20 cellular contexts compared by ENCODE assay signal in the genomic region with DNA sequence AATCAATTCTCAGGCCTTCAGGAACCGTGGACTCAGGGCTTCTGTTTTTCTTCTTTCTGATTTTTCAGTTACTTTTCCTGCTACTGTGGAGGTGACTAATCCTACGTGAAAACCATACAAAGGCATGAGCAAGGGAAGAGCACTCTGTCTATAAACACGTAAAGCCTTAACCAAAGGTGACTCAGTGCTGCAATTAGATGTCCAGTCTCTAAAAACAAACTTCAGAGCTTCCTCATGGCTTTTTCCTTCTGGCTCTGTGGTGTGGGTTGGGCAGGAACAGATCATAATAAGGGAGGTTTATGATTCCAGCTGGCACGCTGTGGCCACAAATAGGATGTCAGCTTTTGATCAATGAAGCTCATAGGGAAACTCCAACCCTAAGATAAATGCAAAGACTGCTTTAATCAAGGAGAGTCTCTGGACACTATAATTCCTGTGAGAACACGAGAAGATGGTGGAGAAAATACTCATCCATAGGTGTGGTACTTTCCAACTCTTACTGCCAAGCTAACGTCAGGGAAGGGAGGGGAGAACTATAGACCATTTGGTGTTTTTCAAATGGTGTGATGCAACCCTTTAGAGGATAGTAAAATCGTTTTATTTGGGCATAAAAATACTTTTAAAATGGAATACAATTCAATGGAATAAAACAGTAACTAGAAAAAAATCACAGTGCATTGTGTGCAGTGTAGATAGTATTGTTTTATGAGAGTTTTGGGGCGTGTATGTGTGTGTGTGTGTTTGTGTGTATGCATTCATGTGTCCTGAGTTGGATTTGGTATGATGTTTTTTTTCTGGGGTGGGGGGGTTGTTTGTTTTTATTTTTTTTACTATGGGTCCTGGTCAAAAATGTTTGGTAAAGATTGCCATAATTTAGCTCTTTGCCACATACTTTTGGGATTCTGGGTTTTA. TPM values are rescaled to one million over a fixed set of nuclear protein-coding genes. Genes with fewer than 3 reads are reported as not detected.
DNase-seq lines count a peak whose midpoint lies in the region; ATAC-seq and TF ChIP-seq lines count a peak whose summit lies in the region.
"Had no signal": no experiment of that assay in that cellular context is flagged by ENCODE, and none has a peak within 500 bp of the region (broad histone marks: within the 10 kb centered on the region; RNA-seq: fewer than 3 reads in every experiment).

Gene NXPE2 (plus strand): TSS at position 403 of the 912 bp plus-strand sequence. CDS start 49 bp downstream, at position 452.

- TF ChIP-seq CTCF in Peyer's patch (IDR thresholded peaks at IDR 0.05) (no peak), prostate gland (IDR thresholded peaks at IDR 0.05) (no peak), endodermal cell (conservative IDR thresholded peaks at IDR 0.05) (no peak), CD14-positive monocyte (IDR thresholded peaks at IDR 0.05) (no peak)

- H3K27ac ChIP-seq in Peyer's patch = peak within 1 kb of the TSS in 3 of 4 donors; percentile 52 to 71 (median 65)
- H3K27ac ChIP-seq in prostate gland = no peak within 1 kb of the TSS
- no peak within 1 kb of the TSS for H3K27ac ChIP-seq in endodermal cell (ENCODE audit: low read depth, low read length)
- H3K27ac ChIP-seq: BLaER1, dorsolateral prefrontal cortex, heart right ventricle, parathyroid adenoma had no signal

- H3K27me3 Mint-ChIP-seq in endodermal cell (ENCODE audit: insufficient read depth) (peaks cover 12% of the 10 kb centered on the region), CD14-positive monocyte (ENCODE audit: low read depth in 3 of 3) (peaks cover 0 to 1% (median 0%) of the 10 kb centered on the region in 3 donors)
- H3K27me3 Mint-ChIP-seq: activated T-cell treated with anti-CD3 and anti-CD28 coated beads, Interleukin-2, amount 50 U/mL, for 24 hours had no signal

- H3K36me3 ChIP-seq in Peyer's patch = no peaks in the 10 kb centered on the region
- no peaks in the 10 kb centered on the region for H3K36me3 ChIP-seq in prostate gland
- H3K36me3 ChIP-seq in endodermal cell (ENCODE audit: control insufficient read depth, insufficient read depth, low read length) = no peaks in the 10 kb centered on the region
- H3K36me3 ChIP-seq: BLaER1, heart right ventricle had no signal

- H3K9me3 Mint-ChIP-seq in endodermal cell = peaks cover 37% of the 10 kb centered on the region
- peaks cover 2 to 6% (median 2%) of the 10 kb centered on the region in 7 donors for H3K9me3 Mint-ChIP-seq in CD14-positive monocyte

- H3K4me3 Mint-ChIP-seq in endodermal cell (no peak within 1 kb of the TSS), CD14-positive monocyte (no peak within 1 kb of the TSS)
- H3K4me3 Mint-ChIP-seq: activated T-cell treated with anti-CD3 and anti-CD28 coated beads, Interleukin-2, amount 50 U/mL, for 24 hours had no signal

- no peak within 1 kb of the TSS for H3K9ac ChIP-seq in endodermal cell (ENCODE audit: extremely low read depth, low read length, poor library complexity, severe bottlenecking)
- H3K9ac ChIP-seq: BLaER1, parathyroid adenoma, SK-N-SH had no signal

- H3K4me1 Mint-ChIP-seq in endodermal cell (no peaks in the 10 kb centered on the region), CD14-positive monocyte (no peaks in the 10 kb centered on the region)

- H3K9me3 ChIP-seq in Peyer's patch (no peaks in the 10 kb centered on the region), prostate gland (no peaks in the 10 kb centered on the region), endodermal cell (ENCODE audit: control insufficient read depth, low read length) (peaks cover 53% of the 10 kb centered on the region)

- no peaks in the 10 kb centered on the region for H3K36me3 Mint-ChIP-seq in endodermal cell (ENCODE audit: low read depth)
- H3K36me3 Mint-ChIP-seq in CD14-positive monocyte = no peaks in the 10 kb centered on the region

- ATAC-seq in esophagus mucosa (peak; percentile 74), GM21576 (IDR thresholded peaks at IDR 0.05; ENCODE audit: unreplicated experiment) (no peak)
- ATAC-seq: HepG2 had no signal

- H3K4me3 ChIP-seq in Peyer's patch = no peak within 1 kb of the TSS
- no peak within 1 kb of the TSS for H3K4me3 ChIP-seq in prostate gland
- H3K4me3 ChIP-seq in endodermal cell (ENCODE audit: low read length) = no peak within 1 kb of the TSS
- H3K4me3 ChIP-seq: BLaER1, dorsolateral prefrontal cortex, heart right ventricle had no signal

- H3K27me3 ChIP-seq in Peyer's patch (no peaks in the 10 kb centered on the region), prostate gland (replicated peaks; ENCODE audit: insufficient read depth) (no peaks in the 10 kb centered on the region), endodermal cell (ENCODE audit: control insufficient read depth, insufficient read depth, low read length, poor library complexity, severe bottlenecking) (no peaks in the 10 kb centered on the region)
- H3K27me3 ChIP-seq: BLaER1, dorsolateral prefrontal cortex, heart right ventricle had no signal

- H3K4me1 ChIP-seq in Peyer's patch = peaks cover 0 to 5% (median 0%) of the 10 kb centered on the region in 4 donors
- no peaks in the 10 kb centered on the region for H3K4me1 ChIP-seq in prostate gland (replicated peaks)
- H3K4me1 ChIP-seq in endodermal cell (ENCODE audit: control insufficient read depth, insufficient read depth, low read length) = no peaks in the 10 kb centered on the region
- H3K4me1 ChIP-seq: BLaER1, heart right ventricle, parathyroid adenoma had no signal

- H3K27ac Mint-ChIP-seq in endodermal cell (no peak within 1 kb of the TSS), CD14-positive monocyte (no peak within 1 kb of the TSS)
- H3K27ac Mint-ChIP-seq: activated T-cell treated with anti-CD3 and anti-CD28 coated beads, Interleukin-2, amount 50 U/mL, for 24 hours had no signal

- TF ChIP-seq POLR2A in Peyer's patch (IDR thresholded peaks at IDR 0.05) = no peak
- TF ChIP-seq POLR2A in prostate gland (IDR thresholded peaks at IDR 0.05) = no peak

- intact Hi-C loops in prostate gland (cut with DNase I) = no loop called here
- intact Hi-C loops in CD14-positive monocyte (cut with micrococcal nuclease) = no loop called here

- WGBS in prostate gland = 21% methylated on average over 8 of the region's 8 CpGs
- 81 to 84% methylated on average over 3 to 8 of the region's 8 CpGs for WGBS in endodermal cell (ENCODE audit: insufficient coverage in 1 of 2, insufficient read length in 1 of 2), 2 experiments

- DNase-seq in DMS53 treated with DMSO at 0.1 percent for 48 hours (lab: John Stamatoyannopoulos, UW; ENCODE audit: unreplicated experiment) (peak; percentile 57), Peyer's patch (peak in 2 of 3 donors; percentile 58 to 68), prostate gland (ENCODE audit: low spot score) (peak; percentile 14), iPS-NIHi11 (ENCODE audit: low spot score) (no peak), endodermal cell (no peak), CD14-positive monocyte (ENCODE audit: low spot score) (no peak)
- DNase-seq: activated T-cell treated with anti-CD3 and anti-CD28 coated beads, Interleukin-2, amount 50 U/mL, for 24 hours; dorsolateral prefrontal cortex; heart right ventricle; NCI-H1436; NCI-H69; SK-N-SH; stimulated activated CD4-positive, alpha-beta T cell treated with anti-CD3 and anti-CD28 coated beads, Interleukin-4, amount 100 ng/mL, for 1 hour; stimulated activated naive CD4-positive, alpha-beta T cell treated with Interleukin-2 at 50 U/mL for 16 hours had no signal

RNA-seq across cellular contexts. Expression of gene NXPE2, which starts in this region (rescaled TPM):
- total RNA-seq in Peyer's patch = 1 to 10 TPM; 2.8 to 9.9 (median 8.0) TPM
- not detected for total RNA-seq in esophagus mucosa
- total RNA-seq in prostate gland = under 1 TPM; 0.62 to 0.68 TPM
- total RNA-seq in endodermal cell = under 1 TPM in 1 of 2 donors, not detected in 1; 0.18 TPM
- polyA plus RNA-seq in endodermal cell (2013, experiment 1 of 2) = not detected
- polyA plus RNA-seq in endodermal cell (2013, experiment 2 of 2) = not detected
- not detected for polyA plus RNA-seq in CD14-positive monocyte
- total RNA-seq: HepG2, lung microvascular endothelial cell had no signal
- polyA plus RNA-seq: HepG2, SK-N-SH had no signal

Comparison
In these comparisons a context has a peak if more than half of its experiments do, and no peak if none do; other contexts are left out.
1. Peak in ATAC-seq in esophagus mucosa; RNA of the gene not detected or under 1 TPM.
2. Peak in DNase-seq in prostate gland; RNA of the gene not detected or under 1 TPM.
3. DNase-seq: peak in DMS53 treated with DMSO at 0.1 percent for 48 hours (single experiment) and Peyer's patch (2 of 3); none in iPS-NIHi11 (single experiment), endodermal cell (single experiment) and CD14-positive monocyte (single experiment).
4. H3K27ac ChIP-seq: peak in Peyer's patch (3 of 4); none in prostate gland (0 of 2) and endodermal cell (single experiment).